In genomic region chr1:9314711-9315379, GRCh38 we compare ENCODE assay signal across 9 cellular contexts. TPM values are rescaled to one million over a fixed set of nuclear protein-coding genes. Genes with fewer than 3 reads are reported as not detected.
DNase-seq lines count a peak whose midpoint lies in the region; ATAC-seq and TF ChIP-seq lines count a peak whose summit lies in the region.
"Had no signal": no experiment of that assay in that cellular context is flagged by ENCODE, and none has a peak within 500 bp of the region (broad histone marks: within the 10 kb centered on the region; RNA-seq: fewer than 3 reads in every experiment).

No MANE protein-coding gene starts in this region.

- no peak overlapping the region for H3K27ac Mint-ChIP-seq in CD4-positive, alpha-beta T cell
- no peak overlapping the region for H3K27ac Mint-ChIP-seq in central memory CD8-positive, alpha-beta T cell (ENCODE audit: low read depth)

- peaks cover 70% of the 10 kb centered on the region for H3K79me2 ChIP-seq in trophoblast cell (ENCODE audit: control insufficient read depth, insufficient read depth, low read length, poor library complexity)

- no peaks in the 10 kb centered on the region for H3K36me3 Mint-ChIP-seq in CD4-positive, alpha-beta T cell (ENCODE audit: low read depth)
- H3K36me3 Mint-ChIP-seq in central memory CD8-positive, alpha-beta T cell (ENCODE audit: insufficient read depth): peaks cover 1% of the 10 kb centered on the region

- no peaks in the 10 kb centered on the region for H3K27me3 Mint-ChIP-seq in CD4-positive, alpha-beta T cell
- no peaks in the 10 kb centered on the region for H3K27me3 Mint-ChIP-seq in central memory CD8-positive, alpha-beta T cell

- no peak overlapping the region for H2AFZ ChIP-seq in trophoblast cell (ENCODE audit: insufficient read depth, low read length, poor library complexity)

- no CpG with 5 or more reads among the region's 11 CpGs for WGBS in trophoblast cell (ENCODE audit: extremely low coverage, insufficient coverage, insufficient read length)
- WGBS in upper lobe of left lung, 2 donors: 80 to 90% methylated on average over 6 to 11 of the region's 11 CpGs

- no peak overlapping the region for H2AK5ac ChIP-seq in trophoblast cell (ENCODE audit: low read length)

- H3K9me3 Mint-ChIP-seq in CD4-positive, alpha-beta T cell: no peaks in the 10 kb centered on the region
- no peaks in the 10 kb centered on the region for H3K9me3 Mint-ChIP-seq in central memory CD8-positive, alpha-beta T cell

- no peak overlapping the region for H2BK5ac ChIP-seq in trophoblast cell (ENCODE audit: low read depth, low read length, poor library complexity)

- no peak overlapping the region for H3K4me3 Mint-ChIP-seq in CD4-positive, alpha-beta T cell
- H3K4me3 Mint-ChIP-seq in central memory CD8-positive, alpha-beta T cell: peak overlapping the region; percentile 37

- H3K18ac ChIP-seq in trophoblast cell (ENCODE audit: low read length): no peak overlapping the region

- intact Hi-C loops in CD4-positive, alpha-beta T cell (cut with DNase I, micrococcal nuclease): loop anchor here in 1 of 2 experiments (5.0 kb wide), 2 partner anchors 47 to 247 kb away; no protein-coding TSS in a partner anchor
- intact Hi-C loops in left ventricle myocardium superior (cut with micrococcal nuclease): no loop called here

- no peak overlapping the region for H3K23ac ChIP-seq in trophoblast cell (ENCODE audit: low read length)

- no peak for TF ChIP-seq POLR2A in upper lobe of left lung (IDR thresholded peaks at IDR 0.05)

- DNase-seq in CD4-positive, alpha-beta T cell: no peak
- no peak for DNase-seq in Jurkat, Clone E6-1 (ENCODE audit: low read depth, low spot score)
- no peak for DNase-seq in central memory CD8-positive, alpha-beta T cell (ENCODE audit: low spot score in 2 of 2)
- no peak for DNase-seq in trophoblast cell
- DNase-seq in upper lobe of left lung: no peak
- no peak for DNase-seq in glomerular visceral epithelial cell (ENCODE audit: extremely low spot score)
- DNase-seq in left ventricle myocardium superior: no peak
- DNase-seq: NCI-H1092 treated with DMSO at 0.1 percent for 48 hours, T-helper 9 cell had no signal

- no peak for TF ChIP-seq CTCF in CD4-positive, alpha-beta T cell (IDR thresholded peaks at IDR 0.05)
- no peak for TF ChIP-seq CTCF in upper lobe of left lung (IDR thresholded peaks at IDR 0.05)

- POLR2A ChIA-PET in CD4-positive, alpha-beta T cell (lab: Charles Lee): no interaction called here

- no peak overlapping the region for H4K8ac ChIP-seq in trophoblast cell (ENCODE audit: low read depth, low read length)

- no peak overlapping the region for H4K12ac ChIP-seq in trophoblast cell (ENCODE audit: low read depth, low read length)

- CTCF ChIA-PET in CD4-positive, alpha-beta T cell (lab: Charles Lee): interaction anchor here (0.6 kb wide), 1 partner anchor 196 kb away, joined by 3 read pairs; no protein-coding TSS in a partner anchor

- H3K4me3 ChIP-seq in Jurkat, Clone E6-1 (ENCODE audit: low read length): peak overlapping the region; percentile 16
- H3K4me3 ChIP-seq in trophoblast cell (ENCODE audit: low read depth, low read length) (no peak overlapping the region), upper lobe of left lung (no peak overlapping the region)

- H3K4me1 Mint-ChIP-seq in CD4-positive, alpha-beta T cell (ENCODE audit: low read depth): peaks cover 26% of the 10 kb centered on the region
- H3K4me1 Mint-ChIP-seq in central memory CD8-positive, alpha-beta T cell: peaks cover 14% of the 10 kb centered on the region

- peaks cover 21 to 53% of the 10 kb centered on the region in 2 experiments for H3K4me1 ChIP-seq in trophoblast cell (ENCODE audit: control insufficient read depth in 1 of 2, insufficient read depth in 2 of 2, low read length in 2 of 2)
- peaks cover 4 to 52% (median 18%) of the 10 kb centered on the region in 4 donors for H3K4me1 ChIP-seq in upper lobe of left lung

- H4K91ac ChIP-seq in trophoblast cell (ENCODE audit: low read depth, low read length): no peak overlapping the region

- H3K4me2 ChIP-seq in trophoblast cell (ENCODE audit: low read length): no peak overlapping the region

- no peaks in the 10 kb centered on the region for H3K27me3 ChIP-seq in CD4-positive, alpha-beta T cell (ENCODE audit: control insufficient read depth, insufficient read depth, low read length)
- no peaks in the 10 kb centered on the region for H3K27me3 ChIP-seq in trophoblast cell (ENCODE audit: insufficient read depth, low read length)
- H3K27me3 ChIP-seq in upper lobe of left lung: no peaks in the 10 kb centered on the region

- H3K9me3 ChIP-seq in CD4-positive, alpha-beta T cell (ENCODE audit: control insufficient read depth, low read length): no peaks in the 10 kb centered on the region
- H3K9me3 ChIP-seq in trophoblast cell (ENCODE audit: insufficient read depth, low read depth, low read length) (peaks cover 2% of the 10 kb centered on the region), upper lobe of left lung (no peaks in the 10 kb centered on the region)

- no peak overlapping the region for H2BK120ac ChIP-seq in trophoblast cell (ENCODE audit: insufficient read depth, low read length, poor library complexity)

- no peak overlapping the region for H2BK12ac ChIP-seq in trophoblast cell (ENCODE audit: low read length)

- no peak for TF ChIP-seq EP300 in upper lobe of left lung (IDR thresholded peaks at IDR 0.05)

- H3K27ac ChIP-seq in CD4-positive, alpha-beta T cell (ENCODE audit: low read depth, low read length): no peak overlapping the region
- H3K27ac ChIP-seq in trophoblast cell (ENCODE audit: low read depth, low read length): no peak overlapping the region
- H3K27ac ChIP-seq in upper lobe of left lung: peak overlapping the region in 2 of 4 donors; percentile 9 to 14

- H3K4ac ChIP-seq in trophoblast cell (ENCODE audit: low read depth, low read length): peak overlapping the region; percentile 78

- ATAC-seq in CD4-positive, alpha-beta T cell (ENCODE audit: poor library complexity): peak; percentile 19
- no peak for ATAC-seq in central memory CD8-positive, alpha-beta T cell (replicated peaks; ENCODE audit: extremely low read depth, poor library complexity, severe bottlenecking)
- ATAC-seq in upper lobe of left lung (ENCODE audit: low FRiP score in 2 of 2) (no peak), left ventricle myocardium superior (no peak)

- H3K36me3 ChIP-seq in trophoblast cell (ENCODE audit: control insufficient read depth in 1 of 2, insufficient read depth in 2 of 2, low read length in 2 of 2) (peaks cover 54 to 58% of the 10 kb centered on the region in 2 experiments), upper lobe of left lung (peaks cover 0 to 3% (median 0%) of the 10 kb centered on the region in 4 donors)

- H3K79me1 ChIP-seq in trophoblast cell (ENCODE audit: low read length): peaks cover 1% of the 10 kb centered on the region

- no peak overlapping the region for H3K9ac ChIP-seq in trophoblast cell (ENCODE audit: low read length)

- no peak overlapping the region for H3K14ac ChIP-seq in trophoblast cell (ENCODE audit: low read length)

RNA-seq across cellular contexts. Expression of gene SPSB1, which starts 22.2 kb away (rescaled TPM):
- total RNA-seq in CD4-positive, alpha-beta T cell: 1 to 10 TPM; 1.9 to 2.3 TPM
- 6.8 TPM for polyA plus RNA-seq in Jurkat, Clone E6-1 (2012; ENCODE audit: insufficient read depth, insufficient read length)
- 85.2 and 90.2 TPM in 2 replicates for polyA plus RNA-seq in trophoblast cell (2013)
- total RNA-seq in upper lobe of left lung: 10 to 100 TPM; 21.0 to 49.1 (median 30.3) TPM
- total RNA-seq in left ventricle myocardium superior: 13.1 TPM
